In the genomic region with DNA sequence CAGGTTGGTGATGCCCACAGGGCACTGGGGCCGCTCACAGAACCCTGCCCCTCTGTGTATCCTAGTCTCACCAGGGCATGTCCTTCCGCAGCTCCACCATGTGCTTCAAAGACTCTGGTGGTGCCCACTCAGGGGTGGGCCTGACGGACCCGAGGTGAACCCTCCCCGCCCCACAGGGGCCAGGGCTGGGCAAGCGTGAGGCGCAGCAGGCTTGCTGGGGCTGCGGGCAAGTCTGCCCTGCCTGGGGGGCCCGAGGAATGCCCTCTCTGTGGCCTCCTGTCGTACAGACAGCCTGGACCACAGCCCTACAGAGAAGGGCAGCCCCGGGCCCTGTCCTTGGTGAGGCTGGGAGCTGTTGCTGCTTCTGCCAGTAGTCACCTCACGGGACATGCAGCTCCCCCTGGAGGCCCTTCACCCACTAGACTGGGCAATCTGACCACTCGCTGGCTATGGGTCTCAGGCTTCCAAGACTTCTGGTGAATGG, we compare ENCODE assay signal across 9 cellular contexts. TPM values are rescaled to one million over a fixed set of nuclear protein-coding genes. Genes with fewer than 3 reads are reported as not detected.
A peak's percentile ranks its signal among the peaks of the same experiment; 100 is the strongest.
DNase-seq lines count a peak whose midpoint lies in the region; ATAC-seq and TF ChIP-seq lines count a peak whose summit lies in the region.
"Had no signal": no experiment of that assay in that cellular context is flagged by ENCODE, and none has a peak within 500 bp of the region (broad histone marks: within the 10 kb centered on the region; RNA-seq: fewer than 3 reads in every experiment).

No MANE protein-coding gene starts in this region.

- no peak for DNase-seq in GM06990 (ENCODE audit: extremely low read depth, insufficient read length)
- no peak for DNase-seq in PC-3
- no peak for DNase-seq in epithelial cell of proximal tubule (ENCODE audit: low read depth)
- DNase-seq in neural progenitor cell (ENCODE audit: low spot score): peak; percentile 58
- no peak for DNase-seq in activated CD4-positive, CD25-positive, alpha-beta regulatory T cell treated with anti-CD3 and anti-CD28 coated beads, Interleukin-2, amount 50 U/mL, for 72 hours
- no peak for DNase-seq in erythroblast (lab: John Stamatoyannopoulos, UW)
- DNase-seq in activated CD8-positive, alpha-beta T cell treated with anti-CD3 and anti-CD28 coated beads, Interleukin-2, amount 10 ng/mL, durations not matched to agents 7 days and 5 days: no peak
- no peak for DNase-seq in omental fat pad (ENCODE audit: low spot score)
- DNase-seq: cerebellar nuclear complex had no signal

- H3K27me3 ChIP-seq in GM06990 (replicated peaks; ENCODE audit: control insufficient read depth, insufficient read depth, low read length) (no peaks in the 10 kb centered on the region), PC-3 (ENCODE audit: low read length) (no peaks in the 10 kb centered on the region), neural progenitor cell (no peaks in the 10 kb centered on the region)

- no peaks in the 10 kb centered on the region for H4K20me1 ChIP-seq in PC-3 (ENCODE audit: low read length)
- H4K20me1 ChIP-seq in neural progenitor cell (ENCODE audit: low read depth): peaks cover 4% of the 10 kb centered on the region

- POLR2A ChIA-PET in PC-3 (lab: Charles Lee; ENCODE audit: unreplicated experiment): no interaction called here
- POLR2A ChIA-PET in activated CD8-positive, alpha-beta T cell treated with anti-CD3 and anti-CD28 coated beads, Interleukin-2, amount 10 ng/mL, durations not matched to agents 7 days and 5 days (lab: Charles Lee): no interaction called here

- H3K4me3 ChIP-seq in GM06990 (replicated peaks; ENCODE audit: low read depth, low read length): no peak overlapping the region
- no peak overlapping the region for H3K4me3 ChIP-seq in PC-3 (ENCODE audit: low read length)
- no peak overlapping the region for H3K4me3 ChIP-seq in epithelial cell of proximal tubule (ENCODE audit: low read depth, low read length)
- no peak overlapping the region for H3K4me3 ChIP-seq in neural progenitor cell

- H3K27ac ChIP-seq in PC-3 (ENCODE audit: low read length) (no peak overlapping the region), neural progenitor cell (no peak overlapping the region)

- peaks cover 5% of the 10 kb centered on the region for H3K36me3 Mint-ChIP-seq in neural progenitor cell
- no peaks in the 10 kb centered on the region for H3K36me3 Mint-ChIP-seq in activated CD8-positive, alpha-beta T cell treated with anti-CD3 and anti-CD28 coated beads, Interleukin-2, amount 10 ng/mL, durations not matched to agents 7 days and 5 days (ENCODE audit: low read depth)

- H3K4me2 ChIP-seq in PC-3 (ENCODE audit: low read length) (no peak overlapping the region), neural progenitor cell (no peak overlapping the region)

- H3K4me1 ChIP-seq in PC-3 (ENCODE audit: insufficient read depth, low read length) (peaks cover 2% of the 10 kb centered on the region), neural progenitor cell (no peaks in the 10 kb centered on the region)

- intact Hi-C loops in PC-3 (cut with micrococcal nuclease): no loop called here

- no peaks in the 10 kb centered on the region for H3K9me2 ChIP-seq in PC-3 (replicated peaks; ENCODE audit: low read length)

- ATAC-seq in PC-3: peak; percentile 46; the same call in 1 of the 2 replicates
- ATAC-seq in activated CD8-positive, alpha-beta T cell treated with anti-CD3 and anti-CD28 coated beads, Interleukin-2, amount 10 ng/mL, durations not matched to agents 7 days and 5 days: no peak
- ATAC-seq in omental fat pad (ENCODE audit: low FRiP score): no peak

- H3K9ac ChIP-seq in PC-3 (ENCODE audit: low read length) (no peak overlapping the region), neural progenitor cell (no peak overlapping the region)

- H3K79me2 ChIP-seq in PC-3 (ENCODE audit: low read length) (no peaks in the 10 kb centered on the region), neural progenitor cell (ENCODE audit: low read depth) (no peaks in the 10 kb centered on the region)

- no peaks in the 10 kb centered on the region for H3K9me3 ChIP-seq in PC-3 (ENCODE audit: low read length)
- no peaks in the 10 kb centered on the region for H3K9me3 ChIP-seq in neural progenitor cell (ENCODE audit: low read depth)

- TF ChIP-seq CTCF in GM06990 (IDR thresholded peaks at IDR 0.05; ENCODE audit: insufficient read depth, low read length, poor library complexity, severe bottlenecking) (peak; percentile 18), PC-3 (conservative IDR thresholded peaks at IDR 0.05; ENCODE audit: low read depth, low read length) (peak; percentile 37), epithelial cell of proximal tubule (conservative IDR thresholded peaks at IDR 0.05; ENCODE audit: low read depth, low read length) (peak; percentile 35), neural progenitor cell (IDR thresholded peaks at IDR 0.05) (peak; percentile 50), omental fat pad (IDR thresholded peaks at IDR 0.05) (no peak)

- TF ChIP-seq POLR2A in erythroblast (IDR thresholded peaks at IDR 0.05; ENCODE audit: low read length): no peak

- H2AFZ ChIP-seq in PC-3 (ENCODE audit: low read length) (no peak overlapping the region), neural progenitor cell (replicated peaks) (no peak overlapping the region)

- H3K27me3 Mint-ChIP-seq in neural progenitor cell (ENCODE audit: insufficient read depth, low read depth): peaks cover 5% of the 10 kb centered on the region
- no peaks in the 10 kb centered on the region for H3K27me3 Mint-ChIP-seq in activated CD8-positive, alpha-beta T cell treated with anti-CD3 and anti-CD28 coated beads, Interleukin-2, amount 10 ng/mL, durations not matched to agents 7 days and 5 days (ENCODE audit: low read depth)

- peaks cover 11% of the 10 kb centered on the region for H3K4me1 Mint-ChIP-seq in neural progenitor cell
- no peaks in the 10 kb centered on the region for H3K4me1 Mint-ChIP-seq in activated CD8-positive, alpha-beta T cell treated with anti-CD3 and anti-CD28 coated beads, Interleukin-2, amount 10 ng/mL, durations not matched to agents 7 days and 5 days (ENCODE audit: low read depth)

- H3F3A ChIP-seq in PC-3 (ENCODE audit: low read length, unreplicated experiment): no peaks in the 10 kb centered on the region
- no peaks in the 10 kb centered on the region for H3F3A ChIP-seq in neural progenitor cell (ENCODE audit: low read depth)

- H3K36me3 ChIP-seq in GM06990 (ENCODE audit: control insufficient read depth, insufficient read depth, low read length) (no peaks in the 10 kb centered on the region; the same call in 1 of the 2 replicates), PC-3 (ENCODE audit: low read depth, low read length) (no peaks in the 10 kb centered on the region), neural progenitor cell (no peaks in the 10 kb centered on the region)

- H3K9me3 Mint-ChIP-seq in neural progenitor cell: no peaks in the 10 kb centered on the region
- no peaks in the 10 kb centered on the region for H3K9me3 Mint-ChIP-seq in activated CD8-positive, alpha-beta T cell treated with anti-CD3 and anti-CD28 coated beads, Interleukin-2, amount 10 ng/mL, durations not matched to agents 7 days and 5 days (ENCODE audit: insufficient read depth)

- BruUV-seq in PC-3 (replicated peaks; lab: Mats Ljungman, UMichigan): no TSS peak

- H3K4me3 Mint-ChIP-seq in neural progenitor cell: no peak overlapping the region
- H3K4me3 Mint-ChIP-seq in activated CD8-positive, alpha-beta T cell treated with anti-CD3 and anti-CD28 coated beads, Interleukin-2, amount 10 ng/mL, durations not matched to agents 7 days and 5 days: no peak overlapping the region

- CTCF ChIA-PET in PC-3 (lab: Charles Lee): no interaction called here
- CTCF ChIA-PET in activated CD8-positive, alpha-beta T cell treated with anti-CD3 and anti-CD28 coated beads, Interleukin-2, amount 10 ng/mL, durations not matched to agents 7 days and 5 days (lab: Charles Lee): no interaction called here

- H3K27ac Mint-ChIP-seq in neural progenitor cell: no peak overlapping the region
- H3K27ac Mint-ChIP-seq in activated CD8-positive, alpha-beta T cell treated with anti-CD3 and anti-CD28 coated beads, Interleukin-2, amount 10 ng/mL, durations not matched to agents 7 days and 5 days: no peak overlapping the region

RNA-seq across cellular contexts. Expression of gene TBX1, which starts 40.2 kb away (rescaled TPM):
- 15.9 and 18.6 TPM in 2 replicates for total RNA-seq in PC-3 (2014; rRNA removed)
- total RNA-seq in epithelial cell of proximal tubule: not detected in 2 replicates
- total RNA-seq in neural progenitor cell (ENCODE audit: low replicate concordance): 0.06 TPM in 1 of 2 replicates, not detected in the other
- 1 to 10 TPM; 1.2 to 1.5 TPM for total RNA-seq in activated CD8-positive, alpha-beta T cell treated with anti-CD3 and anti-CD28 coated beads, Interleukin-2, amount 10 ng/mL, durations not matched to agents 7 days and 5 days
- total RNA-seq in omental fat pad: 1 to 10 TPM in 1 of 4 donors, under 1 TPM in 1, not detected in 2; 0.65 to 2.7 TPM

RNA-seq across cellular contexts. Expression of gene GNB1L, which starts 53.9 kb away (rescaled TPM):
- total RNA-seq in PC-3 (2014; rRNA removed) (27.0 and 28.8 TPM in 2 replicates), epithelial cell of proximal tubule (11.5 and 23.3 TPM in 2 replicates), neural progenitor cell (ENCODE audit: low replicate concordance) (3.0 and 11.6 TPM in 2 replicates), omental fat pad (1 to 10 TPM; 4.3 to 7.6 (median 6.1) TPM)
- total RNA-seq in activated CD8-positive, alpha-beta T cell treated with anti-CD3 and anti-CD28 coated beads, Interleukin-2, amount 10 ng/mL, durations not matched to agents 7 days and 5 days: 10 to 100 TPM in 1 of 2 experiments, 1 to 10 TPM in 1; 9.7 to 10.3 TPM

RNA-seq across cellular contexts. Expression of gene RTL10, which starts 53.9 kb away (rescaled TPM):
- 7.8 and 12.2 TPM in 2 replicates for total RNA-seq in PC-3 (2014; rRNA removed)
- 10.5 and 15.9 TPM in 2 replicates for total RNA-seq in epithelial cell of proximal tubule
- total RNA-seq in neural progenitor cell (ENCODE audit: low replicate concordance): 7.3 and 16.3 TPM in 2 replicates
- total RNA-seq in activated CD8-positive, alpha-beta T cell treated with anti-CD3 and anti-CD28 coated beads, Interleukin-2, amount 10 ng/mL, durations not matched to agents 7 days and 5 days: 10 to 100 TPM; 16.1 to 17.0 TPM
- 10 to 100 TPM in 3 of 4 donors, 1 to 10 TPM in 1; 7.6 to 12.6 (median 10.4) TPM for total RNA-seq in omental fat pad

Comparison
In these comparisons a context has a peak if more than half of its experiments do, and no peak if none do; other contexts are left out.
1. CTCF ChIP-seq: peak in GM06990 (single experiment), PC-3 (single experiment), epithelial cell of proximal tubule (single experiment) and neural progenitor cell (single experiment); none in omental fat pad (0 of 3).